ENCODE assay signal across 2 cellular contexts in genomic region chr14:102500190-102500661, GRCh38.
TF ChIP-seq lines count a peak whose summit lies in the region.

No MANE protein-coding gene starts in this region.

TF ChIP-seq in liver, 16 proteins besides CTCF, POLR2A, EP300 and RAD21 (continued from another document):
- TF ChIP-seq ZBTB33 (IDR thresholded peaks at IDR 0.05) (no peak), SP1 (IDR thresholded peaks at IDR 0.05) (peak; percentile 27), MAX (IDR thresholded peaks at IDR 0.05) (no peak), FOXA2 (IDR thresholded peaks at IDR 0.05) (no peak), ATF3 (IDR thresholded peaks at IDR 0.05) (no peak)

TF ChIP-seq in HepG2, 621 proteins besides CTCF, POLR2A, EP300 and RAD21 (continued from another document):
- no peak for TF ChIP-seq ZBTB4 (CRISPR knock-in tag; IDR thresholded peaks at IDR 0.05; ENCODE audit: borderline replicate concordance)
